In the genomic region with DNA sequence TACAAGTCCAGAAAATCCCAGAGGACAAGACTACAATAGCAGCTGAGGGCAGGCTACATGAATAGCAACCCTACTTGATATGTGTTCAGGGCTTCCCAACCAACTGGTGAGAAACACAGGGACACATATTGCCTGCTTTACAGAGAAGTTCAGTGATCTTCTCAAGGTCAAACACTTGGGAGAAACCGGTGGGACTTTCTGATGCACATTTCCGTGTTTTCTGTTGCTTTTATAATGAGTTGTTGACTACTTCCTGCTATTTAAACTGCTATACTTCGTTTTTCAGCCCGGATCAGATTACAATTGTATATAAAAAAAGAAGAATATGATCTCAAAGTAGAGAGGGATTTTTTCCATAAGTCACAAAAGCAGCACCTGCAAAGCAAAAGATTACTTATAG, we compare ENCODE assay signal across 1 cellular context.
TF ChIP-seq lines count a peak whose summit lies in the region.

No MANE protein-coding gene starts in this region.

TF ChIP-seq in K562, 482 proteins besides CTCF, POLR2A, EP300 and RAD21 (continued from another document):
- TF ChIP-seq, protein P1, sequence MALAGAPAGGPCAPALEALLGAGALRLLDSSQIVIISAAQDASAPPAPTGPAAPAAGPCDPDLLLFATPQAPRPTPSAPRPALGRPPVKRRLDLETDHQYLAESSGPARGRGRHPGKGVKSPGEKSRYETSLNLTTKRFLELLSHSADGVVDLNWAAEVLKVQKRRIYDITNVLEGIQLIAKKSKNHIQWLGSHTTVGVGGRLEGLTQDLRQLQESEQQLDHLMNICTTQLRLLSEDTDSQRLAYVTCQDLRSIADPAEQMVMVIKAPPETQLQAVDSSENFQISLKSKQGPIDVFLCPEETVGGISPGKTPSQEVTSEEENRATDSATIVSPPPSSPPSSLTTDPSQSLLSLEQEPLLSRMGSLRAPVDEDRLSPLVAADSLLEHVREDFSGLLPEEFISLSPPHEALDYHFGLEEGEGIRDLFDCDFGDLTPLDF (CRISPR knock-in tag; IDR thresholded peaks at IDR 0.05) = no peak
- TF ChIP-seq ZEB2 (IDR thresholded peaks at IDR 0.05) (no peak), IRF2 (CRISPR knock-in tag; IDR thresholded peaks at IDR 0.05) (no peak), ZNF224 (CRISPR knock-in tag; IDR thresholded peaks at IDR 0.05) (no peak), EP400 (IDR thresholded peaks at IDR 0.05) (no peak), NR3C1 (CRISPR knock-in tag; IDR thresholded peaks at IDR 0.05) (no peak), ZNF311 (CRISPR knock-in tag; IDR thresholded peaks at IDR 0.05) (no peak), TGIF2 (CRISPR knock-in tag; IDR thresholded peaks at IDR 0.05) (no peak), NFRKB (IDR thresholded peaks at IDR 0.05; ENCODE audit: low read depth) (no peak), ZNF133 (CRISPR knock-in tag; IDR thresholded peaks at IDR 0.05) (no peak), ADNP (tag; IDR thresholded peaks at IDR 0.05) (no peak), ZNF175 (CRISPR knock-in tag; IDR thresholded peaks at IDR 0.05; ENCODE audit: low read depth) (no peak), NR1H2 (CRISPR knock-in tag; IDR thresholded peaks at IDR 0.05) (no peak), ZNF274 (IDR thresholded peaks at IDR 0.05; ENCODE audit: borderline replicate concordance, low read depth, low read length) (no peak), ZNF707 (CRISPR knock-in tag; conservative IDR thresholded peaks at IDR 0.05) (no peak)
TF ChIP-seq in K562: peak in this region for 0.
